Comparison of ENCODE assay signal across 8 cellular contexts in genomic region chr7:141700848-141701371, GRCh38. TPM values are rescaled to one million over a fixed set of nuclear protein-coding genes. Genes with fewer than 3 reads are reported as not detected.
A peak's percentile ranks its signal among the peaks of the same experiment; 100 is the strongest.
DNase-seq lines count a peak whose midpoint lies in the region; ATAC-seq and TF ChIP-seq lines count a peak whose summit lies in the region.

No MANE protein-coding gene starts in this region.

- H3K4me1 Mint-ChIP-seq in effector memory CD8-positive, alpha-beta T cell (ENCODE audit: low read depth in 2 of 2) = peaks cover 36 to 50% of the 10 kb centered on the region in 2 donors
- H3K4me1 Mint-ChIP-seq in naive B cell = peaks cover 44 to 58% (median 57%) of the 10 kb centered on the region in 3 donors

- H3K36me3 ChIP-seq in SK-N-MC (ENCODE audit: insufficient read depth, low read length) = no peaks in the 10 kb centered on the region

- peak overlapping the region; percentile 93 to 94 for H3K4me3 Mint-ChIP-seq in effector memory CD8-positive, alpha-beta T cell
- H3K4me3 Mint-ChIP-seq in naive B cell = peak overlapping the region; percentile 89 to 95 (median 92)

- H3K27ac Mint-ChIP-seq in effector memory CD8-positive, alpha-beta T cell = peak overlapping the region; percentile 87 to 96
- H3K27ac Mint-ChIP-seq in naive B cell = peak overlapping the region; percentile 88 to 98 (median 95)

- H3K27me3 Mint-ChIP-seq in effector memory CD8-positive, alpha-beta T cell = no peaks in the 10 kb centered on the region
- H3K27me3 Mint-ChIP-seq in naive B cell = no peaks in the 10 kb centered on the region

- no peaks in the 10 kb centered on the region for H3K9me3 ChIP-seq in SK-N-MC (ENCODE audit: low read depth, low read length)

- no peak for TF ChIP-seq CTCF in AG09309 (IDR thresholded peaks at IDR 0.05; ENCODE audit: control insufficient read depth, insufficient read depth, low read depth, low read length, missing control alignments)

- peaks cover 13% of the 10 kb centered on the region for H3K36me3 Mint-ChIP-seq in effector memory CD8-positive, alpha-beta T cell (ENCODE audit: insufficient read depth)
- no peaks in the 10 kb centered on the region for H3K36me3 Mint-ChIP-seq in naive B cell

- H3K27ac ChIP-seq in SK-N-MC = no peak overlapping the region

- ATAC-seq in GM19455 (IDR thresholded peaks at IDR 0.05; ENCODE audit: unreplicated experiment) (peak; percentile 1), naive B cell (ENCODE audit: low read depth in 2 of 2) (no peak), GM19397 (IDR thresholded peaks at IDR 0.05; ENCODE audit: unreplicated experiment) (no peak)
- ATAC-seq in effector memory CD8-positive, alpha-beta T cell (replicated peaks) = no peak

- DNase-seq in AG09309 (ENCODE audit: low read depth) = no peak
- no peak for DNase-seq in SK-N-MC (ENCODE audit: low read depth, low spot score)
- peak in 2 of 3 experiments; percentile 4 to 10 for DNase-seq in effector memory CD8-positive, alpha-beta T cell
- no peak for DNase-seq in naive B cell
- DNase-seq in glomerular visceral epithelial cell (ENCODE audit: extremely low spot score) = no peak
- no peak for DNase-seq in NCI-H1436 (lab: John Stamatoyannopoulos, UW)

- H3K4me3 ChIP-seq in AG09309 (ENCODE audit: control insufficient read depth, low read depth, low read length) (peak overlapping the region; percentile 69), SK-N-MC (peak overlapping the region; percentile 86)

- no peaks in the 10 kb centered on the region for H3K9me3 Mint-ChIP-seq in effector memory CD8-positive, alpha-beta T cell
- H3K9me3 Mint-ChIP-seq in naive B cell = no peaks in the 10 kb centered on the region

- peak overlapping the region; percentile 35 for H3K9ac ChIP-seq in SK-N-MC (ENCODE audit: insufficient read length)

RNA-seq across cellular contexts. Expression of gene DENND11, which starts 1.1 kb away (rescaled TPM):
- 10 to 100 TPM; 11.4 to 32.2 (median 22.9) TPM for polyA plus RNA-seq in naive B cell (ENCODE audit: low read depth in 6 of 6)

RNA-seq across cellular contexts. Expression of gene WEE2, which starts 7.2 kb away (rescaled TPM):
- polyA plus RNA-seq in naive B cell (ENCODE audit: low read depth in 6 of 6) = under 1 TPM in 1 of 6 donors, not detected in 5; 0.52 TPM

RNA-seq across cellular contexts. Expression of gene SSBP1, which starts 37.2 kb away (rescaled TPM):
- polyA plus RNA-seq in naive B cell (ENCODE audit: low read depth in 6 of 6) = 100 to 1,000 TPM; 246 to 345 (median 302) TPM

Comparison
In these comparisons a context has a peak if more than half of its experiments do, and no peak if none do; other contexts are left out.
1. DNase-seq: peak in effector memory CD8-positive, alpha-beta T cell (2 of 3); none in AG09309 (single experiment), SK-N-MC (single experiment), naive B cell (single experiment), glomerular visceral epithelial cell (single experiment) and NCI-H1436 (single experiment).